In genomic region chr2:190425221-190425866, GRCh38 we compare ENCODE assay signal across 21 cellular contexts. TPM values are rescaled to one million over a fixed set of nuclear protein-coding genes. Genes with fewer than 3 reads are reported as not detected.
DNase-seq lines count a peak whose midpoint lies in the region; ATAC-seq lines count a peak whose summit lies in the region.
"Had no signal": no experiment of that assay in that cellular context is flagged by ENCODE, and none has a peak within 500 bp of the region (broad histone marks: within the 10 kb centered on the region; RNA-seq: fewer than 3 reads in every experiment).

No MANE protein-coding gene starts in this region.

- H3K4me1 ChIP-seq in Karpas-422 (ENCODE audit: low read length) = peaks cover 18% of the 10 kb centered on the region
- H3K4me1 ChIP-seq: HAP-1 had no signal

- no peak overlapping the region for H3K4me2 ChIP-seq in Karpas-422 (ENCODE audit: low read depth, low read length, poor library complexity, severe bottlenecking)

- no peaks in the 10 kb centered on the region for H4K20me1 ChIP-seq in Karpas-422 (ENCODE audit: insufficient read depth, low read depth, low read length)

- H2AFZ ChIP-seq in Karpas-422 (ENCODE audit: low read length) = no peak overlapping the region

- peak overlapping the region; percentile 9 for H3K27ac Mint-ChIP-seq in activated T-helper 17 cell treated with anti-CD3 and anti-CD28 coated beads, Interleukin-2, amount 50 U/mL, for 72 hours
- H3K27ac Mint-ChIP-seq: B cell, memory B cell, progenitor cell of endocrine pancreas had no signal

- H3K36me3 Mint-ChIP-seq in activated T-helper 17 cell treated with anti-CD3 and anti-CD28 coated beads, Interleukin-2, amount 50 U/mL, for 72 hours (ENCODE audit: low read depth) = peaks cover 24% of the 10 kb centered on the region

- H3K4me3 Mint-ChIP-seq in activated T-helper 17 cell treated with anti-CD3 and anti-CD28 coated beads, Interleukin-2, amount 50 U/mL, for 72 hours = no peak overlapping the region
- H3K4me3 Mint-ChIP-seq: B cell, memory B cell, naive B cell had no signal

- peaks cover 81% of the 10 kb centered on the region for H3K79me2 ChIP-seq in Karpas-422 (ENCODE audit: low read length)

- no peaks in the 10 kb centered on the region; the same call in 1 of the 2 replicates for H3K36me3 ChIP-seq in Karpas-422 (ENCODE audit: insufficient read depth, low read length)
- H3K36me3 ChIP-seq: HAP-1 had no signal

- no peaks in the 10 kb centered on the region for H3K27me3 Mint-ChIP-seq in activated T-helper 17 cell treated with anti-CD3 and anti-CD28 coated beads, Interleukin-2, amount 50 U/mL, for 72 hours
- H3K27me3 Mint-ChIP-seq: B cell, memory B cell, naive B cell, progenitor cell of endocrine pancreas had no signal

- H3K27ac ChIP-seq in Karpas-422 (ENCODE audit: low read length) = peak overlapping the region; percentile 21; the same call in 1 of the 2 replicates
- H3K27ac ChIP-seq: 22Rv1, SK-N-MC had no signal

- H3K9me2 ChIP-seq in Karpas-422 (replicated peaks; ENCODE audit: insufficient read depth, low read length) = no peaks in the 10 kb centered on the region

- H3K9ac ChIP-seq in Karpas-422 (ENCODE audit: low read length) = no peak overlapping the region

- ATAC-seq in activated T-helper 17 cell treated with anti-CD3 and anti-CD28 coated beads, Interleukin-2, amount 50 U/mL, for 72 hours (replicated peaks) = no peak
- ATAC-seq in GM21723 (IDR thresholded peaks at IDR 0.05; ENCODE audit: unreplicated experiment) (no peak), HG03025 (IDR thresholded peaks at IDR 0.05; ENCODE audit: low FRiP score, unreplicated experiment) (no peak)

- no peaks in the 10 kb centered on the region for H3K27me3 ChIP-seq in Karpas-422 (ENCODE audit: low read length)

- H3K4me1 Mint-ChIP-seq in activated T-helper 17 cell treated with anti-CD3 and anti-CD28 coated beads, Interleukin-2, amount 50 U/mL, for 72 hours = peaks cover 25% of the 10 kb centered on the region

- no peaks in the 10 kb centered on the region for H3K9me3 ChIP-seq in Karpas-422 (ENCODE audit: low read length)
- H3K9me3 ChIP-seq: HAP-1 had no signal

- H3K4me3 ChIP-seq in Karpas-422 (ENCODE audit: low read length) = no peak overlapping the region
- H3K4me3 ChIP-seq: HAP-1, SK-N-MC had no signal

- no peaks in the 10 kb centered on the region for H3K9me3 Mint-ChIP-seq in activated T-helper 17 cell treated with anti-CD3 and anti-CD28 coated beads, Interleukin-2, amount 50 U/mL, for 72 hours
- H3K9me3 Mint-ChIP-seq: memory B cell had no signal

- DNase-seq in NOMO-1 (lab: John Stamatoyannopoulos, UW; ENCODE audit: unreplicated experiment in 2 of 2) (peak; percentile 24 to 65), NOMO-1 treated with dmso at 0.1 percent for 144 hours (lab: John Stamatoyannopoulos, UW; ENCODE audit: unreplicated experiment) (no peak), Karpas-422 (no peak), medulla oblongata (ENCODE audit: extremely low spot score) (peak; percentile 46), NCI-H226 (no peak)
- DNase-seq: activated naive CD4-positive, alpha-beta T cell treated with Interleukin-2 at 50 U/mL for 16 hours; Calu3; foreskin melanocyte; naive B cell; NCI-H146; NCI-H2171; stimulated activated CD4-positive, alpha-beta T cell treated with anti-CD3 and anti-CD28 coated beads, Interleukin-2, amount 100 ng/mL, for 24 hours had no signal

RNA-seq across cellular contexts. Expression of gene MFSD6, which starts 17.2 kb away (rescaled TPM):
- total RNA-seq in Karpas-422 (2014; rRNA removed; shearing (Covaris generic); ENCODE audit: low replicate concordance) = 65.5 and 65.9 TPM in 2 replicates
- 10 to 100 TPM; 33.5 to 41.5 TPM for total RNA-seq in activated T-helper 17 cell treated with anti-CD3 and anti-CD28 coated beads, Interleukin-2, amount 50 U/mL, for 72 hours

Comparison
In these comparisons a context has a peak if more than half of its experiments do, and no peak if none do; other contexts are left out.
1. DNase-seq: peak in NOMO-1 (2 of 2) and medulla oblongata (single experiment); none in NOMO-1 treated with dmso at 0.1 percent for 144 hours (single experiment), Karpas-422 (single experiment) and NCI-H226 (single experiment).